Comparison of ENCODE assay signal across 8 cellular contexts in genomic region chr17:43701318-43701743, GRCh38. TPM values are rescaled to one million over a fixed set of nuclear protein-coding genes. Genes with fewer than 3 reads are reported as not detected.
DNase-seq lines count a peak whose midpoint lies in the region; ATAC-seq and TF ChIP-seq lines count a peak whose summit lies in the region.

No MANE protein-coding gene starts in this region.

- no peak overlapping the region for H3K4me3 ChIP-seq in astrocyte of the spinal cord (ENCODE audit: low read depth, low read length)

- peak; percentile 87 for DNase-seq in NOMO-1 treated with DMSO at 0.1 percent for 48 hours (lab: John Stamatoyannopoulos, UW; ENCODE audit: unreplicated experiment)
- peak; percentile 81 for DNase-seq in astrocyte of the spinal cord (ENCODE audit: low read depth, low spot score)
- DNase-seq in stimulated activated CD8-positive, alpha-beta memory T cell treated with anti-CD3 and anti-CD28 coated beads, Interleukin-12 subunit alpha, Interleukin-12 subunit beta, amount 100 ng/mL, for 4 hours (ENCODE audit: low read depth): peak; percentile 41
- no peak for DNase-seq in omental fat pad (ENCODE audit: low spot score)
- no peak for DNase-seq in SK-N-DZ (ENCODE audit: low spot score)
- no peak for DNase-seq in erythroblast (lab: John Stamatoyannopoulos, UW)

- no peak for TF ChIP-seq CTCF in astrocyte of the spinal cord (IDR thresholded peaks at IDR 0.05; ENCODE audit: low read depth, low read length)
- TF ChIP-seq CTCF in omental fat pad (IDR thresholded peaks at IDR 0.05): no peak

- ATAC-seq in GM18907 (IDR thresholded peaks at IDR 0.05; ENCODE audit: unreplicated experiment): peak; percentile 72
- no peak for ATAC-seq in omental fat pad (ENCODE audit: low FRiP score)
- ATAC-seq in GM21360 (IDR thresholded peaks at IDR 0.05; ENCODE audit: unreplicated experiment): no peak

- in situ Hi-C loops in astrocyte of the spinal cord (cut with HindIII; ENCODE audit: low sequenced_read_pairs): no loop called here

- no peak for TF ChIP-seq POLR2A in erythroblast (IDR thresholded peaks at IDR 0.05; ENCODE audit: low read length)

RNA-seq across cellular contexts. Expression of gene MEOX1, which starts 39.6 kb away (rescaled TPM):
- 10 to 100 TPM in 2 of 4 donors, 1 to 10 TPM in 2; 5.6 to 56.6 (median 11.1) TPM for total RNA-seq in omental fat pad
- polyA plus RNA-seq in SK-N-DZ (2014; cell fraction: cytosol; rRNA removed): not detected in 2 replicates
- not detected in 2 replicates for polyA plus RNA-seq in SK-N-DZ (2014; cell fraction: nucleus; rRNA removed)

RNA-seq across cellular contexts. Expression of gene SOST, which starts 57.3 kb away (rescaled TPM):
- not detected for total RNA-seq in omental fat pad
- polyA plus RNA-seq in SK-N-DZ (2014; cell fraction: cytosol; rRNA removed): not detected in 2 replicates
- polyA plus RNA-seq in SK-N-DZ (2014; cell fraction: nucleus; rRNA removed): not detected in 2 replicates

Comparison
In these comparisons a context has a peak if more than half of its experiments do, and no peak if none do; other contexts are left out.
1. DNase-seq: peak in NOMO-1 treated with DMSO at 0.1 percent for 48 hours (single experiment), astrocyte of the spinal cord (single experiment) and stimulated activated CD8-positive, alpha-beta memory T cell treated with anti-CD3 and anti-CD28 coated beads, Interleukin-12 subunit alpha, Interleukin-12 subunit beta, amount 100 ng/mL, for 4 hours (single experiment); none in omental fat pad (single experiment), SK-N-DZ (single experiment) and erythroblast (0 of 2).